Comparison of ENCODE assay signal across 9 cellular contexts in the genomic region with DNA sequence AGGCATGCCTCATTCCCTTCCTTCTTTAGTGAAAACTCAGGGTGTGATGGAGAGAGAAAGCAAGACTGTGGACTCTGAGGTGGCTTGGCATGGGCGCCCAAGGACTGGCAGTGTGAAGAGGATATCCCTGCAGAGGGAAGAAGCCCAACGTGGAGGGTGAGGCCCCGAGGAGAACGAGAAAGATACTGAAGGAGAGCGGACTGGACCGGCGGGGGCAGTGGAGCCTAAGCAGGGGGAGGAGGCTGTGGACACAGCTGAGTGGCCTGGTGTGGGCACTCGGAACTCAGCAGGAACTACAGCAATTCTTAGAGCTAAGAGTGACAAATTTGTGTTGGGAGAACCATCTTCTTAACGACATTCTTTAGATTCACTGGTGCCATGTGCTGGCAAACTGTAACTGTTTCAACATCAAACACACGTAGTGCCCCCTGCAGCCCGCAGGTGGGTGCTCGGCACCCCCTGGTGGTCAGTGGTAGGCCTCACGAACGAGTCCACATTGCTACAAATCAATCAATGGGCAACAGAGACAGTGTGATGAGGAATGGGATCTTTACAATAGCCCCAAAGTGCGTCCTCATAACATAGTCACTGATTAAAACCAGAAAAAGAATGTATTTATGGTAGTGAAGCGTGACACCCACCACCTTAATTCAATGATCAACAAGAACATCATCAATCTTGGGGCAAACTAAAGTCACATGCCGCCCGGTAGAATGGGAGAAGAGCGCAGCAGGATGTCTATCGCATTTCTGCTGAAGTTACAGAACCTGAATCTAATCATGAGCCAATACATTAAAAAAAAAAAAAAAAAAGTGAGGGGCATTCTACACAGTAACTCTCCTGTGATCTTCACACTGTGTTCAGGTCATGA. TPM values are rescaled to one million over a fixed set of nuclear protein-coding genes. Genes with fewer than 3 reads are reported as not detected.
A peak's percentile ranks its signal among the peaks of the same experiment; 100 is the strongest.
DNase-seq lines count a peak whose midpoint lies in the region; ATAC-seq and TF ChIP-seq lines count a peak whose summit lies in the region.
"Had no signal": no experiment of that assay in that cellular context is flagged by ENCODE, and none has a peak within 500 bp of the region (broad histone marks: within the 10 kb centered on the region; RNA-seq: fewer than 3 reads in every experiment).

No MANE protein-coding gene starts in this region.

- H3K36me3 ChIP-seq in adipocyte (ENCODE audit: control insufficient read depth, insufficient read depth, low read length, severe bottlenecking) = no peaks in the 10 kb centered on the region
- H3K36me3 ChIP-seq in transverse colon = no peaks in the 10 kb centered on the region

- TF ChIP-seq CTCF in GM12874 (IDR thresholded peaks at IDR 0.05; ENCODE audit: insufficient read depth, low read depth, low read length) (peak; percentile 69), transverse colon (IDR thresholded peaks at IDR 0.05) (peak; percentile 43 to 55 (median 48))

- no peaks in the 10 kb centered on the region for H3K4me1 ChIP-seq in adipocyte (ENCODE audit: control insufficient read depth, insufficient read depth, low read length)
- no peaks in the 10 kb centered on the region for H3K4me1 ChIP-seq in transverse colon

- TF ChIP-seq POLR2A in transverse colon (IDR thresholded peaks at IDR 0.05) = no peak

- no peak overlapping the region for H3K9ac ChIP-seq in adipocyte (ENCODE audit: low read length)

- DNase-seq in AG08396 (ENCODE audit: low spot score) (peak; percentile 27), NCI-H226 (peak; percentile 7), adipocyte (ENCODE audit: low read depth) (peak; percentile 10), kidney tubule cell (ENCODE audit: low spot score) (peak; percentile 14), transverse colon (peak; percentile 26), SKM-1 (lab: John Stamatoyannopoulos, UW; ENCODE audit: unreplicated experiment) (no peak)

- in situ Hi-C loops in transverse colon (cut with MboI; ENCODE audit: low pct_ligation_motif_present in 1 of 4, low pct_unique_long_range_greater_than_20kb in 1 of 4, low sequenced_read_pairs in 3 of 4) = no loop called here

- no peak for ATAC-seq in GM21381 (IDR thresholded peaks at IDR 0.05; ENCODE audit: unreplicated experiment)

- intact Hi-C loops in transverse colon (cut with DNase I; ENCODE audit: low total_unique reads) = no loop called here

- H3K27ac ChIP-seq in transverse colon = no peak overlapping the region

- TF ChIP-seq EP300 in transverse colon (IDR thresholded peaks at IDR 0.05; ENCODE audit: low read depth) = no peak

- WGBS in transverse colon (ENCODE audit: low coverage in 1 of 2), 2 donors = 59 to 65% methylated on average over 6 to 20 of the region's 20 CpGs

- H3K27me3 ChIP-seq in adipocyte (replicated peaks; ENCODE audit: control insufficient read depth, insufficient read depth, low read length) (peaks cover 30% of the 10 kb centered on the region), transverse colon (no peaks in the 10 kb centered on the region)

- H3K4me3 ChIP-seq in adipocyte (ENCODE audit: low read length) (no peak overlapping the region), transverse colon (no peak overlapping the region)

- H3K9me3 ChIP-seq in adipocyte (ENCODE audit: control insufficient read depth, low read length) (peaks cover 5% of the 10 kb centered on the region), transverse colon (no peaks in the 10 kb centered on the region)

RNA-seq across cellular contexts. Expression of a gene that starts 2.0 kb away (rescaled TPM):
- total RNA-seq in transverse colon = not detected
- total RNA-seq: temporal lobe had no signal

RNA-seq across cellular contexts. Expression of a gene that starts 48.5 kb away (rescaled TPM):
- total RNA-seq in transverse colon = 1 to 10 TPM in 3 of 4 donors, under 1 TPM in 1; 0.32 to 4.9 (median 2.5) TPM
